Comparison of ENCODE assay signal across 37 cellular contexts in genomic region chr4:20109395-20109794, GRCh38.
A peak's percentile ranks its signal among the peaks of the same experiment; 100 is the strongest.
DNase-seq lines count a peak whose midpoint lies in the region; ATAC-seq and TF ChIP-seq lines count a peak whose summit lies in the region.
"Had no signal": no experiment of that assay in that cellular context is flagged by ENCODE, and none has a peak within 500 bp of the region (broad histone marks: within the 10 kb centered on the region; RNA-seq: fewer than 3 reads in every experiment).

No MANE protein-coding gene starts in this region.

- H4K91ac ChIP-seq in IMR-90 (ENCODE audit: insufficient read depth, low read depth, low read length) = no peak overlapping the region

- H3K9me3 ChIP-seq in IMR-90 (ENCODE audit: control insufficient read depth, insufficient read depth, low read length) = no peaks in the 10 kb centered on the region
- H3K9me3 ChIP-seq in adipocyte (ENCODE audit: control insufficient read depth, low read length) = no peaks in the 10 kb centered on the region
- H3K9me3 ChIP-seq: gastroesophageal sphincter, pancreas, testis had no signal

- H3K4me3 ChIP-seq in IMR-90 (ENCODE audit: insufficient read depth, low read depth, low read length) (no peak overlapping the region), adipocyte (ENCODE audit: low read length) (no peak overlapping the region), fibroblast of pulmonary artery (replicated peaks; ENCODE audit: low read depth, low read length) (no peak overlapping the region), mesendoderm (ENCODE audit: low read length) (no peak overlapping the region)
- H3K4me3 ChIP-seq: BLaER1 treated with 17β-estradiol and CSF1 and Interleukin-3, amounts not matched to agents 10 nM and 100 nM; coronary artery; gastroesophageal sphincter; hepatocyte; pancreas; spleen; testis had no signal

- H4K20me1 ChIP-seq in IMR-90 (ENCODE audit: insufficient read depth, low read length) = no peaks in the 10 kb centered on the region
- H4K20me1 ChIP-seq: BLaER1 treated with 17β-estradiol and CSF1 and Interleukin-3, amounts not matched to agents 10 nM and 100 nM had no signal

- no peak overlapping the region for H2AK9ac ChIP-seq in IMR-90 (replicated peaks; ENCODE audit: low read depth, low read length, poor library complexity)

- H2BK15ac ChIP-seq in IMR-90 (ENCODE audit: low read depth, low read length) (no peak overlapping the region), mesendoderm (replicated peaks; ENCODE audit: low read depth) (no peak overlapping the region)

- H3K79me1 ChIP-seq in IMR-90 (ENCODE audit: low read depth in 1 of 2, low read length in 2 of 2) (no peaks in the 10 kb centered on the region), mesendoderm (ENCODE audit: low read length) (no peaks in the 10 kb centered on the region)

- dilution Hi-C loops in IMR-90 (cut with HindIII; ENCODE audit: low sequenced_read_pairs, unreplicated experiment) = no loop called here

- no peaks in the 10 kb centered on the region for H3K4me1 Mint-ChIP-seq in T-helper 2 cell treated with Interferon-gamma antibody and Interleukin-4, amounts not matched to agents 5 μg/mL and 100 μg/mL, for 36 hours (ENCODE audit: low read depth)
- H3K4me1 Mint-ChIP-seq: activated B cell treated with CpG ODN at 0.5 μM for 24 hours; activated CD4-positive, alpha-beta T cell treated with anti-CD3 and anti-CD28 coated beads, Interleukin-2, amount 10 ng/mL, durations not matched to agents 7 days and 5 days; activated naive CD8-positive, alpha-beta T cell treated with anti-CD3 and anti-CD28 coated beads for 36 hours; nephron had no signal

- WGBS in IMR-90 (ENCODE audit: extremely low coverage in 2 of 2, insufficient read length in 1 of 2), 2 experiments = no CpG with 5 or more reads among the region's 3 CpGs
- no CpG with 5 or more reads among the region's 3 CpGs for WGBS in mesendoderm (ENCODE audit: extremely low coverage, insufficient coverage, low lambda C conversion rate)

- H2BK20ac ChIP-seq in IMR-90 (ENCODE audit: low read depth, low read length) = no peak overlapping the region

- peaks cover 26% of the 10 kb centered on the region for H3K9me3 Mint-ChIP-seq in T-helper 2 cell treated with Interferon-gamma antibody and Interleukin-4, amounts not matched to agents 5 μg/mL and 100 μg/mL, for 36 hours
- H3K9me3 Mint-ChIP-seq: activated naive CD8-positive, alpha-beta T cell treated with anti-CD3 and anti-CD28 coated beads for 36 hours; HFFc6 had no signal

- H4K5ac ChIP-seq in IMR-90 (ENCODE audit: low read depth, low read length) (no peak overlapping the region), mesendoderm (ENCODE audit: low read length) (no peak overlapping the region)

- H3K27me3 ChIP-seq in IMR-90 (ENCODE audit: control insufficient read depth, insufficient read depth, low read length) (no peaks in the 10 kb centered on the region), adipocyte (replicated peaks; ENCODE audit: control insufficient read depth, insufficient read depth, low read length) (no peaks in the 10 kb centered on the region), mesendoderm (ENCODE audit: insufficient read depth, low read length, poor library complexity) (no peaks in the 10 kb centered on the region)
- H3K27me3 ChIP-seq: BLaER1 treated with 17β-estradiol and CSF1 and Interleukin-3, amounts not matched to agents 10 nM and 100 nM; gastroesophageal sphincter; hepatocyte; pancreas; spleen; testis had no signal

- H3K18ac ChIP-seq in IMR-90 (ENCODE audit: low read depth, low read length) = no peak overlapping the region
- no peak overlapping the region for H3K18ac ChIP-seq in mesendoderm (ENCODE audit: low read length)

- H2AK5ac ChIP-seq in IMR-90 (ENCODE audit: low read depth, low read length) (no peak overlapping the region), mesendoderm (ENCODE audit: low read length) (no peak overlapping the region)

- H3K36me3 ChIP-seq in IMR-90 (ENCODE audit: control insufficient read depth, insufficient read depth, low read length) (no peaks in the 10 kb centered on the region), adipocyte (ENCODE audit: control insufficient read depth, insufficient read depth, low read length, severe bottlenecking) (no peaks in the 10 kb centered on the region), mesendoderm (ENCODE audit: control insufficient read depth, insufficient read depth, low read length) (no peaks in the 10 kb centered on the region)
- H3K36me3 ChIP-seq: BLaER1 treated with 17β-estradiol and CSF1 and Interleukin-3, amounts not matched to agents 10 nM and 100 nM; gastroesophageal sphincter; pancreas; spleen had no signal

- no peaks in the 10 kb centered on the region for H3K79me2 ChIP-seq in mesendoderm (ENCODE audit: control insufficient read depth, insufficient read depth, low read length)
- H3K79me2 ChIP-seq: hepatocyte had no signal

- TF ChIP-seq RAD21 in IMR-90 (IDR thresholded peaks at IDR 0.05; ENCODE audit: low read length) = no peak

- H3K4me1 ChIP-seq in IMR-90 (ENCODE audit: control insufficient read depth, insufficient read depth, low read length) (no peaks in the 10 kb centered on the region), adipocyte (ENCODE audit: control insufficient read depth, insufficient read depth, low read length) (no peaks in the 10 kb centered on the region), mesendoderm (ENCODE audit: control insufficient read depth, low read depth, low read length) (no peaks in the 10 kb centered on the region)
- H3K4me1 ChIP-seq: gastroesophageal sphincter, pancreas, spleen, testis had no signal

- no peak overlapping the region for H3K27ac ChIP-seq in IMR-90 (ENCODE audit: insufficient read depth, low read length)
- H3K27ac ChIP-seq in mesendoderm (ENCODE audit: low read depth, low read length) = no peak overlapping the region
- H3K27ac ChIP-seq: coronary artery, gastroesophageal sphincter, hepatocyte, pancreas, spleen, testis had no signal

- intact Hi-C loops in IMR-90 (cut with micrococcal nuclease) = no loop called here

- H3K4me3 Mint-ChIP-seq in T-helper 2 cell treated with Interferon-gamma antibody and Interleukin-4, amounts not matched to agents 5 μg/mL and 100 μg/mL, for 36 hours = no peak overlapping the region
- H3K4me3 Mint-ChIP-seq: activated B cell treated with CpG ODN at 0.5 μM for 24 hours; activated CD4-positive, alpha-beta T cell treated with anti-CD3 and anti-CD28 coated beads, Interleukin-2, amount 10 ng/mL, durations not matched to agents 7 days and 5 days; activated naive CD8-positive, alpha-beta T cell treated with anti-CD3 and anti-CD28 coated beads for 36 hours; activated T-cell treated with anti-CD3 and anti-CD28 coated beads, Interleukin-2, amount 50 U/mL, for 24 hours; effector memory CD8-positive, alpha-beta T cell; HFFc6; IgD-negative memory B cell; nephron; stimulated activated naive CD8-positive, alpha-beta T cell treated with anti-CD3 and anti-CD28 coated beads, Interleukin-15, Interleukin-2, amounts not matched to agents 100 ng/mL and 50 ng/mL, for 24 hours had no signal

- H4K8ac ChIP-seq in IMR-90 (ENCODE audit: low read depth in 2 of 2, low read length in 2 of 2) (no peak overlapping the region), mesendoderm (ENCODE audit: low read depth, low read length) (no peak overlapping the region)

- no peak for TF ChIP-seq POLR2A in IMR-90 (IDR thresholded peaks at IDR 0.05; ENCODE audit: low read depth, low read length)

- H2BK120ac ChIP-seq in IMR-90 (ENCODE audit: low read depth, low read length) (no peak overlapping the region), mesendoderm (ENCODE audit: low read depth, low read length) (no peak overlapping the region)

- no peaks in the 10 kb centered on the region for H3K36me3 Mint-ChIP-seq in T-helper 2 cell treated with Interferon-gamma antibody and Interleukin-4, amounts not matched to agents 5 μg/mL and 100 μg/mL, for 36 hours (ENCODE audit: low read depth)
- H3K36me3 Mint-ChIP-seq: activated naive CD8-positive, alpha-beta T cell treated with anti-CD3 and anti-CD28 coated beads for 36 hours; IgD-negative memory B cell had no signal

- H3K9ac ChIP-seq in IMR-90 (ENCODE audit: low read depth, low read length) = no peak overlapping the region
- no peak overlapping the region for H3K9ac ChIP-seq in adipocyte (ENCODE audit: low read length)
- no peak overlapping the region for H3K9ac ChIP-seq in mesendoderm (ENCODE audit: low read length)

- no TSS peak for BruUV-seq in IMR-90 (replicated peaks; lab: Mats Ljungman, UMichigan)

- H3K4ac ChIP-seq in IMR-90 (ENCODE audit: low read depth, low read length) (no peak overlapping the region), mesendoderm (ENCODE audit: low read depth, low read length) (no peak overlapping the region)

- H3K27me3 Mint-ChIP-seq in T-helper 2 cell treated with Interferon-gamma antibody and Interleukin-4, amounts not matched to agents 5 μg/mL and 100 μg/mL, for 36 hours (ENCODE audit: low read depth) = no peaks in the 10 kb centered on the region
- H3K27me3 Mint-ChIP-seq: activated B cell treated with CpG ODN at 0.5 μM for 24 hours; activated CD4-positive, alpha-beta T cell treated with anti-CD3 and anti-CD28 coated beads, Interleukin-2, amount 10 ng/mL, durations not matched to agents 7 days and 5 days; activated naive CD8-positive, alpha-beta T cell treated with anti-CD3 and anti-CD28 coated beads for 36 hours; activated T-cell treated with anti-CD3 and anti-CD28 coated beads, Interleukin-2, amount 50 U/mL, for 24 hours; effector memory CD8-positive, alpha-beta T cell; IgD-negative memory B cell; stimulated activated naive CD8-positive, alpha-beta T cell treated with anti-CD3 and anti-CD28 coated beads, Interleukin-15, Interleukin-2, amounts not matched to agents 100 ng/mL and 50 ng/mL, for 24 hours had no signal

- H3K14ac ChIP-seq in IMR-90 (replicated peaks; ENCODE audit: low read depth, low read length) = no peak overlapping the region

- CTCF ChIA-PET in IMR-90 (lab: Yijun Ruan, JAX) = no interaction called here

- TF ChIP-seq CTCF in IMR-90 (conservative IDR thresholded peaks at IDR 0.05; ENCODE audit: low read depth, low read length) = no peak
- no peak for TF ChIP-seq CTCF in fibroblast of pulmonary artery (IDR thresholded peaks at IDR 0.05; ENCODE audit: low read length, missing control alignments)

- in situ Hi-C loops in IMR-90 (cut with MboI; ENCODE audit: low sequenced_read_pairs) = no loop called here

- no peak overlapping the region for H3K4me2 ChIP-seq in IMR-90 (ENCODE audit: low read depth, low read length)
- H3K4me2 ChIP-seq in mesendoderm (ENCODE audit: low read length) = no peak overlapping the region
- H3K4me2 ChIP-seq: hepatocyte had no signal

- DNase-seq in IMR-90 (peak; percentile 18), adipocyte (ENCODE audit: low read depth) (peak; percentile 7), fibroblast of pulmonary artery (ENCODE audit: low read depth) (peak; percentile 53), pons (ENCODE audit: low spot score) (peak; percentile 14), NCI-H2029 (lab: John Stamatoyannopoulos, UW) (no peak), mesendoderm (no peak)
- DNase-seq in T-helper 2 cell treated with Interferon-gamma antibody and Interleukin-4, amounts not matched to agents 5 μg/mL and 100 μg/mL, for 36 hours (ENCODE audit: low spot score) = no peak
- DNase-seq: activated B cell treated with CpG ODN at 0.5 μM for 24 hours; activated CD4-positive, alpha-beta T cell treated with anti-CD3 and anti-CD28 coated beads, Interleukin-2, amount 10 ng/mL, durations not matched to agents 7 days and 5 days; activated effector memory CD4-positive, alpha-beta T cell treated with anti-CD3 and anti-CD28 coated beads, Interleukin-2, amount 50 U/mL, for 16 hours; activated naive CD8-positive, alpha-beta T cell treated with anti-CD3 and anti-CD28 coated beads for 36 hours; activated T-cell treated with anti-CD3 and anti-CD28 coated beads, Interleukin-2, amount 50 U/mL, for 24 hours; aorta; effector memory CD8-positive, alpha-beta T cell; erythroblast; GOT3; HFFc6; left cardiac atrium; NCI-H1105 treated with DMSO at 0.1 percent for 48 hours; NCI-H2081; NCI-H226; NCI-H748 treated with DMSO at 0.1 percent for 48 hours; pancreas; right cardiac atrium; spleen; stimulated activated CD4-positive, alpha-beta T cell treated with anti-CD3 and anti-CD28 coated beads, Interleukin-2, amount 100 ng/mL, for 24 hours; stimulated activated CD8-positive, alpha-beta memory T cell treated with anti-CD3 and anti-CD28 coated beads, Interleukin-4, amount 100 ng/mL, for 48 hours; T-helper 1 cell; testis had no signal

- POLR2A ChIA-PET in IMR-90 (lab: Charles Lee; ENCODE audit: unreplicated experiment) = no interaction called here

- ATAC-seq in IMR-90 (ENCODE audit: low read depth) (no peak), HG03139 (IDR thresholded peaks at IDR 0.05; ENCODE audit: unreplicated experiment) (no peak)
- ATAC-seq: effector memory CD8-positive, alpha-beta T cell; gastroesophageal sphincter; left cardiac atrium; pancreas; right cardiac atrium had no signal

- H3K56ac ChIP-seq in IMR-90 (ENCODE audit: extremely low read depth, insufficient read depth, low read length) = no peak overlapping the region
- no peak overlapping the region for H3K56ac ChIP-seq in mesendoderm (ENCODE audit: low read length)

- no peak overlapping the region for H2AFZ ChIP-seq in IMR-90 (replicated peaks; ENCODE audit: low read length, poor library complexity)
- H2AFZ ChIP-seq: hepatocyte had no signal

- no peaks in the 10 kb centered on the region for H3K9me1 ChIP-seq in IMR-90 (ENCODE audit: insufficient read depth, low read length)

- no peak overlapping the region for H2BK5ac ChIP-seq in IMR-90 (ENCODE audit: low read depth, low read length, poor library complexity, severe bottlenecking)
- no peak overlapping the region for H2BK5ac ChIP-seq in mesendoderm (ENCODE audit: low read length)

- H3K23ac ChIP-seq in IMR-90 (ENCODE audit: low read depth, low read length) (no peak overlapping the region), mesendoderm (ENCODE audit: low read length) (no peak overlapping the region)

- H3K27ac Mint-ChIP-seq in T-helper 2 cell treated with Interferon-gamma antibody and Interleukin-4, amounts not matched to agents 5 μg/mL and 100 μg/mL, for 36 hours = no peak overlapping the region
- H3K27ac Mint-ChIP-seq: activated B cell treated with CpG ODN at 0.5 μM for 24 hours; activated CD4-positive, alpha-beta T cell treated with anti-CD3 and anti-CD28 coated beads, Interleukin-2, amount 10 ng/mL, durations not matched to agents 7 days and 5 days; activated naive CD8-positive, alpha-beta T cell treated with anti-CD3 and anti-CD28 coated beads for 36 hours; activated T-cell treated with anti-CD3 and anti-CD28 coated beads, Interleukin-2, amount 50 U/mL, for 24 hours; effector memory CD8-positive, alpha-beta T cell; HFFc6; IgD-negative memory B cell; nephron; stimulated activated naive CD8-positive, alpha-beta T cell treated with anti-CD3 and anti-CD28 coated beads, Interleukin-15, Interleukin-2, amounts not matched to agents 100 ng/mL and 50 ng/mL, for 24 hours had no signal

Comparison
In these comparisons a context has a peak if more than half of its experiments do, and no peak if none do; other contexts are left out.
1. DNase-seq: peak in IMR-90 (single experiment), adipocyte (single experiment), fibroblast of pulmonary artery (single experiment) and pons (single experiment); none in NCI-H2029 (single experiment), mesendoderm (single experiment) and T-helper 2 cell treated with Interferon-gamma antibody and Interleukin-4, amounts not matched to agents 5 μg/mL and 100 μg/mL, for 36 hours (single experiment).